ENCODE assay signal across 1 cellular context in genomic region chr16:228917-229730, GRCh38.
A peak's percentile ranks its signal among the peaks of the same experiment; 100 is the strongest.
TF ChIP-seq lines count a peak whose summit lies in the region.

Gene LUC7L, minus strand, starts transcription at chr16:229449. Its CDS starts 110 bp downstream, at chr16:229339.

TF ChIP-seq in SK-N-SH, 30 proteins besides CTCF, POLR2A, EP300 and RAD21 (continued from another document):
- TF ChIP-seq NRF1 (IDR thresholded peaks at IDR 0.05; ENCODE audit: low read depth, low read length), result peak; percentile 88
- no peak for TF ChIP-seq SMC3 (IDR thresholded peaks at IDR 0.05; ENCODE audit: low read depth, low read length)
- TF ChIP-seq CHD2 (IDR thresholded peaks at IDR 0.05; ENCODE audit: low read length, partially characterized antibody), result peak; percentile 67
- TF ChIP-seq RXRA (IDR thresholded peaks at IDR 0.05; ENCODE audit: borderline replicate concordance, low read depth), result no peak
- no peak for TF ChIP-seq GATA2 (CRISPR knock-in tag; IDR thresholded peaks at IDR 0.05)
- no peak for TF ChIP-seq FOXM1 (IDR thresholded peaks at IDR 0.05; ENCODE audit: low read depth)
- TF ChIP-seq MEF2A (IDR thresholded peaks at IDR 0.05; ENCODE audit: borderline replicate concordance, low read depth), result no peak
- TF ChIP-seq, protein P1, sequence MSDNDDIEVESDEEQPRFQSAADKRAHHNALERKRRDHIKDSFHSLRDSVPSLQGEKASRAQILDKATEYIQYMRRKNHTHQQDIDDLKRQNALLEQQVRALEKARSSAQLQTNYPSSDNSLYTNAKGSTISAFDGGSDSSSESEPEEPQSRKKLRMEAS (IDR thresholded peaks at IDR 0.05; ENCODE audit: low read depth), result peak; percentile 99
- peak; percentile 51 for TF ChIP-seq MXI1 (IDR thresholded peaks at IDR 0.05; ENCODE audit: low read depth, low read length)
- TF ChIP-seq USF1 (IDR thresholded peaks at IDR 0.05; ENCODE audit: borderline replicate concordance, low read depth), result peak; percentile 4; the same call in 1 of the 2 replicates
- TF ChIP-seq RFX5 (IDR thresholded peaks at IDR 0.05; ENCODE audit: low read length), result no peak
- TF ChIP-seq SIN3A (IDR thresholded peaks at IDR 0.05; ENCODE audit: borderline replicate concordance, low read depth, low read length), result no peak
- TF ChIP-seq FOSL2 (IDR thresholded peaks at IDR 0.05; ENCODE audit: borderline replicate concordance, low read depth), result no peak; the same call in 1 of the 2 replicates
- TF ChIP-seq RCOR1 (IDR thresholded peaks at IDR 0.05; ENCODE audit: low read length), result no peak
- no peak for TF ChIP-seq TCF12 (IDR thresholded peaks at IDR 0.05)
- TF ChIP-seq TEAD4 (IDR thresholded peaks at IDR 0.05; ENCODE audit: borderline replicate concordance, insufficient read depth), result 0 out of 2 replicates have a peak, but pooled peaks have one; percentile 23
- TF ChIP-seq USF2 (IDR thresholded peaks at IDR 0.05; ENCODE audit: borderline replicate concordance, low read depth, low read length), result no peak
- TF ChIP-seq ELF1 (IDR thresholded peaks at IDR 0.05), result peak; percentile 72
- TF ChIP-seq FOXJ3 (CRISPR knock-in tag; IDR thresholded peaks at IDR 0.05), result no peak
TF ChIP-seq in SK-N-SH: peak in this region for 13.
